24 cellular contexts compared by ENCODE assay signal in the genomic region with DNA sequence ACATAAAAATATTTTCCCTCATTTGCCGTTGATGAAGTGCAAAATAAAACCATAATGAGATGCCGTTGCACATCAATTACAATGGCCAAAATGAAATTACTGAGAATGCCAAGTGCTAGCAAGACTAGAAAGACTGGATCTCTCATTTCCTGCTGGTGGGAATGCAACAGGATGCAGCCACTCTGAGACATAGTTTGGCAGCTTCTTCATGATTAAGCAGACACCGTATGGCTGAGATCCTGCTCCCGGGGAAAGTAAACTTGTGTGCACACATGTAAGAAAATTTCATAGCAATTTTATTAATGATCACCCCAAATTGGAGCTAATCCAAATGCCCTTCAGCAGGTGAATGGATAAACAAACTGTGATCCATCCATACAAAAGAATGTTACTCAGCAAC.
DNase-seq lines count a peak whose midpoint lies in the region; ATAC-seq and TF ChIP-seq lines count a peak whose summit lies in the region.
"Had no signal": no experiment of that assay in that cellular context is flagged by ENCODE, and none has a peak within 500 bp of the region (broad histone marks: within the 10 kb centered on the region; RNA-seq: fewer than 3 reads in every experiment).

No MANE protein-coding gene starts in this region.

- H3K9ac ChIP-seq in PC-3 (ENCODE audit: low read length) = no peak overlapping the region
- H3K9ac ChIP-seq: KMS-11 had no signal

- no peak overlapping the region for H3K4me3 ChIP-seq in PC-3 (ENCODE audit: low read length)

- H3K27me3 ChIP-seq in PC-3 (ENCODE audit: low read length) = no peaks in the 10 kb centered on the region

- no peak for TF ChIP-seq CTCF in PC-3 (conservative IDR thresholded peaks at IDR 0.05; ENCODE audit: low read depth, low read length)

- no peak overlapping the region for H3K27ac Mint-ChIP-seq in stimulated activated naive B cell treated with anti-CD40 and anti-IgM and Interleukin-4, amounts not matched to agents 10 μg/mL and 1 μg/mL and 100 μg/mL, for 72 hours
- H3K27ac Mint-ChIP-seq: B cell; CD8-positive, alpha-beta memory T cell; IgD-negative memory B cell had no signal

- H4K20me1 ChIP-seq in PC-3 (ENCODE audit: low read length) = no peaks in the 10 kb centered on the region

- H3K36me3 Mint-ChIP-seq in stimulated activated naive B cell treated with anti-CD40 and anti-IgM and Interleukin-4, amounts not matched to agents 10 μg/mL and 1 μg/mL and 100 μg/mL, for 72 hours = no peaks in the 10 kb centered on the region
- H3K36me3 Mint-ChIP-seq: CD8-positive, alpha-beta memory T cell; IgD-negative memory B cell had no signal

- H2AFZ ChIP-seq in PC-3 (ENCODE audit: low read length) = no peak overlapping the region

- H3K4me2 ChIP-seq in PC-3 (ENCODE audit: low read length) = peak overlapping the region; percentile 38
- H3K4me2 ChIP-seq: KMS-11 had no signal

- H3K9me3 ChIP-seq in PC-3 (ENCODE audit: low read length) = no peaks in the 10 kb centered on the region

- CTCF ChIA-PET in PC-3 (lab: Charles Lee) = interaction anchor here (0.7 kb wide), 1 partner anchor 16 kb away, joined by 3 read pairs; no protein-coding TSS in a partner anchor

- DNase-seq in DMS 273 (lab: John Stamatoyannopoulos, UW; ENCODE audit: unreplicated experiment) (peak; percentile 1), DMS 273 treated with DMSO at 0.1 percent for 48 hours (lab: John Stamatoyannopoulos, UW) (no peak), PC-3 (peak; percentile 77), cerebellar cortex (ENCODE audit: low spot score) (peak; percentile 42), mucosa of gallbladder (ENCODE audit: low spot score) (peak; percentile 70), NCI-H524 treated with DMSO at 0.1 percent for 48 hours (lab: John Stamatoyannopoulos, UW) (no peak)
- no peak for DNase-seq in stimulated activated naive B cell treated with anti-CD40 and anti-IgM and Interleukin-4, amounts not matched to agents 10 μg/mL and 1 μg/mL and 100 μg/mL, for 72 hours
- DNase-seq: Calu3; CD8-positive, alpha-beta memory T cell; DMS53; HCEC 1CT; NCI-H1092; NCI-H1436; NCI-H187; NCI-H2107; NCI-H526 treated with DMSO at 0.1 percent for 48 hours; RPMI8226; SHP77; T-helper 1 cell had no signal

- H3K36me3 ChIP-seq in PC-3 (ENCODE audit: low read depth, low read length) = no peaks in the 10 kb centered on the region

- peaks cover 0 to 3% of the 10 kb centered on the region in 2 donors for H3K9me3 Mint-ChIP-seq in stimulated activated naive B cell treated with anti-CD40 and anti-IgM and Interleukin-4, amounts not matched to agents 10 μg/mL and 1 μg/mL and 100 μg/mL, for 72 hours
- H3K9me3 Mint-ChIP-seq: IgD-negative memory B cell had no signal

- H3K27me3 Mint-ChIP-seq in stimulated activated naive B cell treated with anti-CD40 and anti-IgM and Interleukin-4, amounts not matched to agents 10 μg/mL and 1 μg/mL and 100 μg/mL, for 72 hours = peaks cover 5 to 23% of the 10 kb centered on the region in 2 donors

- no peaks in the 10 kb centered on the region for H3K4me1 Mint-ChIP-seq in stimulated activated naive B cell treated with anti-CD40 and anti-IgM and Interleukin-4, amounts not matched to agents 10 μg/mL and 1 μg/mL and 100 μg/mL, for 72 hours
- H3K4me1 Mint-ChIP-seq: B cell; CD8-positive, alpha-beta memory T cell; IgD-negative memory B cell had no signal

- BruUV-seq in PC-3 (replicated peaks; lab: Mats Ljungman, UMichigan) = no TSS peak

- no peak overlapping the region for H3K27ac ChIP-seq in PC-3 (ENCODE audit: low read length)
- H3K27ac ChIP-seq: 22Rv1, KMS-11 had no signal

- ATAC-seq in PC-3 = peak; percentile 64
- no peak for ATAC-seq in stimulated activated naive B cell treated with anti-CD40 and anti-IgM and Interleukin-4, amounts not matched to agents 10 μg/mL and 1 μg/mL and 100 μg/mL, for 72 hours (replicated peaks)
- ATAC-seq in HG02885 (IDR thresholded peaks at IDR 0.05; ENCODE audit: poor library complexity, unreplicated experiment) = no peak

- H3K79me2 ChIP-seq in PC-3 (ENCODE audit: low read length) = no peaks in the 10 kb centered on the region

- H3K4me3 Mint-ChIP-seq in stimulated activated naive B cell treated with anti-CD40 and anti-IgM and Interleukin-4, amounts not matched to agents 10 μg/mL and 1 μg/mL and 100 μg/mL, for 72 hours = no peak overlapping the region
- H3K4me3 Mint-ChIP-seq: B cell; CD8-positive, alpha-beta memory T cell; IgD-negative memory B cell had no signal

- H3F3A ChIP-seq in PC-3 (ENCODE audit: low read length, unreplicated experiment) = no peaks in the 10 kb centered on the region

- intact Hi-C loops in PC-3 (cut with micrococcal nuclease) = no loop called here

- POLR2A ChIA-PET in PC-3 (lab: Charles Lee; ENCODE audit: unreplicated experiment) = no interaction called here

- no peaks in the 10 kb centered on the region for H3K9me2 ChIP-seq in PC-3 (replicated peaks; ENCODE audit: low read length)

- peaks cover 15% of the 10 kb centered on the region for H3K4me1 ChIP-seq in PC-3 (ENCODE audit: insufficient read depth, low read length)

Comparison
In these comparisons a context has a peak if more than half of its experiments do, and no peak if none do; other contexts are left out.
1. DNase-seq: peak in DMS 273 (single experiment), PC-3 (single experiment), cerebellar cortex (single experiment) and mucosa of gallbladder (single experiment); none in DMS 273 treated with DMSO at 0.1 percent for 48 hours (single experiment), stimulated activated naive B cell treated with anti-CD40 and anti-IgM and Interleukin-4, amounts not matched to agents 10 μg/mL and 1 μg/mL and 100 μg/mL, for 72 hours (single experiment) and NCI-H524 treated with DMSO at 0.1 percent for 48 hours (single experiment).